Comparison of ENCODE assay signal across 8 cellular contexts in the genomic region with DNA sequence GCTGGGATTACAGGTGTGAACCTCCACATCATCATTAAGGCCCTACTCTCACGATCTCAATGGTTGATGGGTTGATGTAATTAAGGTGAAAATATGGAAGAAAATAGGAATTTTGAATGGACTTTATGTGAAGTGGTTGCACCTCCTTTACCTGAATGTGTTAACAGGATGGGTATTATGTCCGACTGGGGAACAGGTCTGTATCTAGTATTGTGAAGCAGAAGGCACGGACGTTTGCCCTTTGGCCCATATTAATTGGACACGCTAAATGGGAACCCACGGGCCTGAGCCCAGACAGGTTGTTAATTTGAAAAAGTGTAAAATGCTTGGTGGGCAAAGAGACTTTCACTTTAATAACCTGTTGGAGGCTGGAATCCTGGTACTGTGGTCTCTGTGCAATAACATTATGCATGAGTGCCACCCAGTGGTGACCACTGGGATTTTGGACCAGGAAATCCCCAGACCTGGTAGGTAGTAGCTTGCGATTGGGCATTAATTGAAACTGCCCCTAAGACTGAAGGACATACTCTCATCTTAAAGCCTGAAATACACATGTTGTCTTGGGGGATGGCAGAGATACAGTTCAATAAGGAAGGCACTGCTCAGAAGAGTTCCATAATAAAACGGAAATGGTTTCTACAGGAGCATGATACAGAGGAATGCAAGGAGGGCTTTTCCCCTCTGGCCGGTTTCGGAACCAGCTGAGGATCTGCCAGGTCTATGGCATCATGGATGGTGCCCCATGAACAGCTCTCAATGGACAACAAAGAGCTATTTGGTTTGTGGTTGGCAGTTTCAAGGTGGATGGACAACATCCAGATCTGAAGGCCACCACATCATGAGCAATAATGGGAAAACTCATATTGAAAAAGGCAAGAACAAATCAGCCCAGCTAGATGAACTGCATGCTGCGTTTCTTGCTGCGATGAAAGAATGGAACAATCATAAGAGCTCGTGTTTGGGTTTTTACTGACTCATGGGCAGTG. TPM values are rescaled to one million over a fixed set of nuclear protein-coding genes. Genes with fewer than 3 reads are reported as not detected.
DNase-seq lines count a peak whose midpoint lies in the region; ATAC-seq, FAIRE-seq and TF ChIP-seq lines count a peak whose summit lies in the region.

No MANE protein-coding gene starts in this region.

- FAIRE-seq in pancreas (lab: Jason Lieb, UNC): no peak

- in situ Hi-C loops in SK-MEL-5 (cut with HindIII; ENCODE audit: low pct_unique_long_range_greater_than_20kb, low sequenced_read_pairs): no loop called here

- H3K27ac ChIP-seq in pancreas (no peak overlapping the region), upper lobe of right lung (no peak overlapping the region)

- no peaks in the 10 kb centered on the region for H3K9me3 ChIP-seq in pancreas
- H3K9me3 ChIP-seq in upper lobe of right lung: no peaks in the 10 kb centered on the region

- H3K4me3 ChIP-seq in AG04449 (ENCODE audit: low read depth, low read length) (no peak overlapping the region), pancreas (no peak overlapping the region), upper lobe of right lung (no peak overlapping the region)

- ATAC-seq in GM18868 (IDR thresholded peaks at IDR 0.05; ENCODE audit: unreplicated experiment) (peak; percentile 64), pancreas (peak; percentile 91 to 99 (median 98)), upper lobe of right lung (peak; percentile 97)

- intact Hi-C loops in pancreas (cut with DNase I) (loop anchor here in 2 of 3 donors (5.0 kb wide), 1 partner anchor 74 kb away; no protein-coding TSS in a partner anchor), upper lobe of right lung (cut with DNase I) (loop anchor here (10.0 kb wide), 1 partner anchor 656 kb away; no protein-coding TSS in a partner anchor)

- H3K4me1 ChIP-seq in pancreas (peaks cover 0 to 8% (median 0%) of the 10 kb centered on the region in 3 donors), upper lobe of right lung (no peaks in the 10 kb centered on the region)

- H3K27me3 ChIP-seq in pancreas: no peaks in the 10 kb centered on the region
- H3K27me3 ChIP-seq in upper lobe of right lung: no peaks in the 10 kb centered on the region

- POLR2A ChIA-PET in AG04449 (lab: Yijun Ruan, JAX): no interaction called here

- CTCF ChIA-PET in AG04449 (lab: Yijun Ruan, JAX): interaction anchor here (0.7 to 11.5 kb wide), 37 partner anchors 9 to 652 kb away, joined by 3 to 271 read pairs (median 5); partner anchors contain the start of genes BICD2, CENPP and IPPK

- WGBS in pancreas, 2 donors: 32 to 33% methylated on average over 13 of the region's 13 CpGs

- TF ChIP-seq CTCF in AG04449 (IDR thresholded peaks at IDR 0.05; ENCODE audit: insufficient read depth, low read length, missing control alignments) (peak; percentile 76), pancreas (IDR thresholded peaks at IDR 0.05) (peak; percentile 53 to 76 (median 65)), upper lobe of right lung (IDR thresholded peaks at IDR 0.05) (peak; percentile 88)

- H3K36me3 ChIP-seq in pancreas (no peaks in the 10 kb centered on the region), upper lobe of right lung (no peaks in the 10 kb centered on the region)

- peak; percentile 16 for DNase-seq in AG04449 (ENCODE audit: low read depth, low spot score)
- DNase-seq in M059J (ENCODE audit: low read depth): peak; percentile 74
- DNase-seq in SK-MEL-5 (ENCODE audit: low read depth, low spot score): peak; percentile 84
- DNase-seq in activated naive CD4-positive, alpha-beta T cell (lab: John Stamatoyannopoulos, UW): peak; percentile 29 to 70 (median 47)
- DNase-seq in germinal center (ENCODE audit: low spot score): peak; percentile 73
- DNase-seq in pancreas: peak; percentile 57 to 87 (median 75)
- DNase-seq in upper lobe of right lung: peak; percentile 77

RNA-seq across cellular contexts. Expression of gene BICD2, which starts 26.2 kb away (rescaled TPM):
- 22.2 and 39.0 TPM in 2 replicates for total RNA-seq in M059J (2014; rRNA removed; shearing (Covaris generic))
- 39.2 and 43.1 TPM in 2 replicates for total RNA-seq in SK-MEL-5 (2014; rRNA removed; shearing (Covaris generic))
- polyA plus RNA-seq in SK-MEL-5 (2015; cell fraction: cytosol; rRNA removed): 39.7 and 45.4 TPM in 2 replicates
- 24.2 and 31.5 TPM in 2 replicates for polyA plus RNA-seq in SK-MEL-5 (2015; cell fraction: nucleus; rRNA removed)
- 10 to 100 TPM in 1 of 6 donors, 1 to 10 TPM in 5; 5.6 to 13.2 (median 6.5) TPM for total RNA-seq in pancreas
- polyA plus RNA-seq in pancreas: 1 to 10 TPM; 4.9 to 5.4 TPM
- total RNA-seq in upper lobe of right lung: 38.6 TPM

Comparison
In these comparisons a context has a peak if more than half of its experiments do, and no peak if none do; other contexts are left out.
1. DNase-seq: peak in every context shown above with its lines; median percentile 84 in SK-MEL-5; 77 in upper lobe of right lung; 75 in pancreas; 74 in M059J; 73 in germinal center; 47 in activated naive CD4-positive, alpha-beta T cell; 16 in AG04449.